ENCODE assay signal across 14 cellular contexts in genomic region chr3:37183976-37184375, GRCh38. TPM values are rescaled to one million over a fixed set of nuclear protein-coding genes. Genes with fewer than 3 reads are reported as not detected.
DNase-seq lines count a peak whose midpoint lies in the region; ATAC-seq and TF ChIP-seq lines count a peak whose summit lies in the region.
"Had no signal": no experiment of that assay in that cellular context is flagged by ENCODE, and none has a peak within 500 bp of the region (broad histone marks: within the 10 kb centered on the region; RNA-seq: fewer than 3 reads in every experiment).

No MANE protein-coding gene starts in this region.

- H3K79me2 ChIP-seq in GM23338 (replicated peaks; ENCODE audit: insufficient read depth): 0 out of 2 replicates have a peak, but pooled peaks cover under 1% of the 10 kb centered on the region

- H3K36me3 Mint-ChIP-seq in MCF 10A (ENCODE audit: insufficient read depth, unreplicated experiment) (peaks cover 4% of the 10 kb centered on the region), GM23338 (ENCODE audit: low read depth) (no peaks in the 10 kb centered on the region)

- H3K27me3 Mint-ChIP-seq in MCF 10A (ENCODE audit: insufficient read depth, unreplicated experiment) (no peaks in the 10 kb centered on the region), GM23338 (ENCODE audit: insufficient read depth, low read depth, poor library complexity) (no peaks in the 10 kb centered on the region)
- H3K27me3 Mint-ChIP-seq: stimulated activated naive CD8-positive, alpha-beta T cell treated with anti-CD3 and anti-CD28 coated beads, Interleukin-15, Interleukin-2, amounts not matched to agents 100 ng/mL and 50 ng/mL, for 24 hours; T-helper 17 cell had no signal

- H3K4me1 Mint-ChIP-seq in MCF 10A (ENCODE audit: insufficient read depth, unreplicated experiment) (peaks cover 31% of the 10 kb centered on the region), GM23338 (no peaks in the 10 kb centered on the region)

- peak overlapping the region; percentile 63 for H3K9ac ChIP-seq in skeletal muscle satellite cell (ENCODE audit: low read depth, low read length)

- H3K9me2 ChIP-seq in GM23338 (ENCODE audit: insufficient read depth): no peaks in the 10 kb centered on the region

- H3K27me3 ChIP-seq in skeletal muscle satellite cell (ENCODE audit: control insufficient read depth, insufficient read depth, low read length) (no peaks in the 10 kb centered on the region), GM23338 (ENCODE audit: insufficient read depth) (no peaks in the 10 kb centered on the region)
- H3K27me3 ChIP-seq: cardiac muscle cell had no signal

- DNase-seq in COLO829 (ENCODE audit: low spot score) (peak; percentile 67), MCF 10A (ENCODE audit: unreplicated experiment) (no peak), left ventricle myocardium superior (no peak), GDM1 (lab: John Stamatoyannopoulos, UW) (no peak), GM23338 (ENCODE audit: low spot score) (no peak), LoVo (ENCODE audit: low spot score) (no peak)
- DNase-seq: AML-193, MM.1S, NCI-H526, T-helper 17 cell had no signal

- H3K4me3 Mint-ChIP-seq in MCF 10A (ENCODE audit: unreplicated experiment) (peak overlapping the region; percentile 56), GM23338 (no peak overlapping the region)
- H3K4me3 Mint-ChIP-seq: stimulated activated naive CD8-positive, alpha-beta T cell treated with anti-CD3 and anti-CD28 coated beads, Interleukin-15, Interleukin-2, amounts not matched to agents 100 ng/mL and 50 ng/mL, for 24 hours; T-helper 17 cell had no signal

- H3K27ac Mint-ChIP-seq in MCF 10A (ENCODE audit: low read depth, unreplicated experiment) (peak overlapping the region; percentile 68), GM23338 (no peak overlapping the region)
- H3K27ac Mint-ChIP-seq: stimulated activated naive CD8-positive, alpha-beta T cell treated with anti-CD3 and anti-CD28 coated beads, Interleukin-15, Interleukin-2, amounts not matched to agents 100 ng/mL and 50 ng/mL, for 24 hours; T-helper 17 cell had no signal

- H4K20me1 ChIP-seq in GM23338 (replicated peaks; ENCODE audit: insufficient read depth): 0 out of 2 replicates have a peak, but pooled peaks cover 3% of the 10 kb centered on the region

- TSS peak; percentile 29 for BruUV-seq in MCF 10A (replicated peaks; lab: Mats Ljungman, UMichigan)

- POLR2A ChIA-PET in MCF 10A (lab: Yijun Ruan, JAX): interaction anchor here (0.6 to 3.1 kb wide), 8 partner anchors 14 to 273 kb away, joined by 3 to 17 read pairs (median 6); partner anchors contain the start of genes EPM2AIP1 and MLH1

- CTCF ChIA-PET in MCF 10A (lab: Yijun Ruan, JAX): interaction anchor here (2.5 kb wide), 1 partner anchor 30 kb away, joined by 9 read pairs; no protein-coding TSS in a partner anchor

- intact Hi-C loops in MCF 10A (cut with micrococcal nuclease) (no loop called here), left ventricle myocardium superior (cut with micrococcal nuclease) (no loop called here)

- no peak overlapping the region for H3K4me3 ChIP-seq in skeletal muscle satellite cell (ENCODE audit: low read length)
- no peak overlapping the region for H3K4me3 ChIP-seq in GM23338
- H3K4me3 ChIP-seq: cardiac muscle cell had no signal

- H2AFZ ChIP-seq in GM23338: no peak overlapping the region

- H3K9me3 Mint-ChIP-seq in MCF 10A (ENCODE audit: unreplicated experiment) (no peaks in the 10 kb centered on the region), GM23338 (no peaks in the 10 kb centered on the region)
- H3K9me3 Mint-ChIP-seq: stimulated activated naive CD8-positive, alpha-beta T cell treated with anti-CD3 and anti-CD28 coated beads, Interleukin-15, Interleukin-2, amounts not matched to agents 100 ng/mL and 50 ng/mL, for 24 hours had no signal

- H3K9me3 ChIP-seq in skeletal muscle satellite cell (replicated peaks; ENCODE audit: low read length): no peaks in the 10 kb centered on the region

- TF ChIP-seq CTCF in MCF 10A (IDR thresholded peaks at IDR 0.05; ENCODE audit: unreplicated experiment) (no peak), GM23338 (conservative IDR thresholded peaks at IDR 0.05; ENCODE audit: low read depth in 2 of 2) (no peak)

- peaks cover 35% of the 10 kb centered on the region for H3K4me1 ChIP-seq in skeletal muscle satellite cell (ENCODE audit: control insufficient read depth, insufficient read depth, low read length)
- no peaks in the 10 kb centered on the region for H3K4me1 ChIP-seq in GM23338 (ENCODE audit: insufficient read depth)

- no peak overlapping the region for H3K27ac ChIP-seq in GM23338 (ENCODE audit: low read depth)
- H3K27ac ChIP-seq: cardiac muscle cell had no signal

- H3K4me2 ChIP-seq in skeletal muscle satellite cell (ENCODE audit: low read length) (peak overlapping the region; percentile 63), GM23338 (no peak overlapping the region)

- H3K36me3 ChIP-seq in skeletal muscle satellite cell (ENCODE audit: insufficient read depth, low read length) (peaks cover 3% of the 10 kb centered on the region), GM23338 (ENCODE audit: insufficient read depth) (no peaks in the 10 kb centered on the region)
- H3K36me3 ChIP-seq: cardiac muscle cell had no signal

- no peaks in the 10 kb centered on the region for H3F3A ChIP-seq in GM23338 (replicated peaks; ENCODE audit: low read depth)

- peak; percentile 75 for ATAC-seq in left ventricle myocardium superior
- no peak for ATAC-seq in GM21529 (IDR thresholded peaks at IDR 0.05; ENCODE audit: unreplicated experiment)
- no peak for ATAC-seq in GM23338
- ATAC-seq: T-helper 17 cell had no signal

TF ChIP-seq in GM23338, 12 proteins besides CTCF, POLR2A, EP300 and RAD21 (continues in another document):
- TF ChIP-seq CREB1 (CRISPR knock-in tag; IDR thresholded peaks at IDR 0.05; ENCODE audit: low read depth) (no peak), NANOG (IDR thresholded peaks at IDR 0.05; ENCODE audit: borderline replicate concordance) (no peak), JUNB (IDR thresholded peaks at IDR 0.05; ENCODE audit: unreplicated experiment) (no peak), POLR2AphosphoS5 (IDR thresholded peaks at IDR 0.05; ENCODE audit: low read depth) (no peak), ETS1 (IDR thresholded peaks at IDR 0.05) (no peak), ZNF114 (CRISPR knock-in tag; IDR thresholded peaks at IDR 0.05) (no peak), ZNF331 (CRISPR knock-in tag; IDR thresholded peaks at IDR 0.05; ENCODE audit: low read depth) (no peak), STAT1 (IDR thresholded peaks at IDR 0.05; ENCODE audit: unreplicated experiment) (no peak), EZH2phosphoT487 (IDR thresholded peaks at IDR 0.05; ENCODE audit: unreplicated experiment) (no peak), REST (IDR thresholded peaks at IDR 0.05; ENCODE audit: unreplicated experiment) (no peak), EZH2 (IDR thresholded peaks at IDR 0.05; ENCODE audit: low read depth, unreplicated experiment) (no peak)

RNA-seq across cellular contexts. Expression of gene LRRFIP2, which starts 9.6 kb away (rescaled TPM):
- total RNA-seq in MCF 10A (2022) (76.6 and 92.2 TPM in 2 replicates), left ventricle myocardium superior (137 TPM)
- total RNA-seq in skeletal muscle satellite cell (2012; rRNA removed): 29.9 and 32.8 TPM in 2 replicates
- total RNA-seq in GM23338 (2014; rRNA removed; shearing (Covaris generic)): 27.5 and 29.0 TPM in 2 replicates
- polyA plus RNA-seq in GM23338 (2016; fragmentation: Nextera tagmentation; extraction: Ambion mirVana): 20.3 TPM in 2 replicates

RNA-seq across cellular contexts. Expression of gene GOLGA4, which starts 59.1 kb away (rescaled TPM):
- total RNA-seq in MCF 10A (2022): 98.5 and 100.0 TPM in 2 replicates
- 193 TPM for total RNA-seq in left ventricle myocardium superior
- total RNA-seq in skeletal muscle satellite cell (2012; rRNA removed): 36.9 and 48.7 TPM in 2 replicates
- 97.8 and 116 TPM in 2 replicates for total RNA-seq in GM23338 (2014; rRNA removed; shearing (Covaris generic))
- 96.3 and 136 TPM in 2 replicates for polyA plus RNA-seq in GM23338 (2016; fragmentation: Nextera tagmentation; extraction: Ambion mirVana)
